1 cellular context compared by ENCODE assay signal in the genomic region with DNA sequence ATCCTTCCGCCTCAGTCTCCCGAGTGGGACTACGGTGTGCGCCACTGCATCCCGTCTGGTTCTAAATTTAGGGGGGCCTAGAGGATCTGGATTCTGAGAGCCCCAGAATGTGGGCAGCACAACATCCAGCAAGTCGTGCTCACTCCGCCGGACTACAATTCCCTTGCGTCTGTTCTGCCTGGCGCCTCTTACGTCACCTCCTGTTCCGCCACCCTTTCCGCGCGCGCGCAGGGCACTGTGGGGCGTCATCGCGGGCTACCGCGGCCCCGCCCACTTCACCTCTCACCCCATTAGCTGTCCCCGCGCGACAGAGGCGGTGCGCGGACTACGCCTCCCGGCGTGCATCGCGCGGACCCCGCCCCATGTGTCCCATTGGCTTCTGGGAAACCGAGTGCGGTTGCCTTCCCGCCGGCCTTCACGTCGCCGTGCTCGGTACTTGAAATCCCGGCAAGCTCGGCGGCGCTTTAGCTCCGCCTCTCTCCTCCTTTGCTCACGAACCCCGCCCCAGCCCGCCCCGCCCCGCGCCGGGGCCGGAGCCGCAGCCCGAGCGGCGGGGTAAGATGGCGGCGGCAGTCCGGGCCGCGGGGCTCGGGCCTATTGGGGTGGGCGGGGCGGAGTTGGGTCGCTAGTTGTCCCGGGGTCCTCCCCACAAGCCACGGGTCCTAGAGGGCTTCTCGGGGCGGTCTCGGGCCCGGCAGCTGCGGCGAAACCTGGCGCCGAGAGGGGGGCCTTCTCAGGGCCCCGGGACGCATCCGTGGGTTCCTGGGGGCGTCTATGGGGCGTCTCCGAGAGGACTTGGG.
TF ChIP-seq lines count a peak whose summit lies in the region.

A gene with protein sequence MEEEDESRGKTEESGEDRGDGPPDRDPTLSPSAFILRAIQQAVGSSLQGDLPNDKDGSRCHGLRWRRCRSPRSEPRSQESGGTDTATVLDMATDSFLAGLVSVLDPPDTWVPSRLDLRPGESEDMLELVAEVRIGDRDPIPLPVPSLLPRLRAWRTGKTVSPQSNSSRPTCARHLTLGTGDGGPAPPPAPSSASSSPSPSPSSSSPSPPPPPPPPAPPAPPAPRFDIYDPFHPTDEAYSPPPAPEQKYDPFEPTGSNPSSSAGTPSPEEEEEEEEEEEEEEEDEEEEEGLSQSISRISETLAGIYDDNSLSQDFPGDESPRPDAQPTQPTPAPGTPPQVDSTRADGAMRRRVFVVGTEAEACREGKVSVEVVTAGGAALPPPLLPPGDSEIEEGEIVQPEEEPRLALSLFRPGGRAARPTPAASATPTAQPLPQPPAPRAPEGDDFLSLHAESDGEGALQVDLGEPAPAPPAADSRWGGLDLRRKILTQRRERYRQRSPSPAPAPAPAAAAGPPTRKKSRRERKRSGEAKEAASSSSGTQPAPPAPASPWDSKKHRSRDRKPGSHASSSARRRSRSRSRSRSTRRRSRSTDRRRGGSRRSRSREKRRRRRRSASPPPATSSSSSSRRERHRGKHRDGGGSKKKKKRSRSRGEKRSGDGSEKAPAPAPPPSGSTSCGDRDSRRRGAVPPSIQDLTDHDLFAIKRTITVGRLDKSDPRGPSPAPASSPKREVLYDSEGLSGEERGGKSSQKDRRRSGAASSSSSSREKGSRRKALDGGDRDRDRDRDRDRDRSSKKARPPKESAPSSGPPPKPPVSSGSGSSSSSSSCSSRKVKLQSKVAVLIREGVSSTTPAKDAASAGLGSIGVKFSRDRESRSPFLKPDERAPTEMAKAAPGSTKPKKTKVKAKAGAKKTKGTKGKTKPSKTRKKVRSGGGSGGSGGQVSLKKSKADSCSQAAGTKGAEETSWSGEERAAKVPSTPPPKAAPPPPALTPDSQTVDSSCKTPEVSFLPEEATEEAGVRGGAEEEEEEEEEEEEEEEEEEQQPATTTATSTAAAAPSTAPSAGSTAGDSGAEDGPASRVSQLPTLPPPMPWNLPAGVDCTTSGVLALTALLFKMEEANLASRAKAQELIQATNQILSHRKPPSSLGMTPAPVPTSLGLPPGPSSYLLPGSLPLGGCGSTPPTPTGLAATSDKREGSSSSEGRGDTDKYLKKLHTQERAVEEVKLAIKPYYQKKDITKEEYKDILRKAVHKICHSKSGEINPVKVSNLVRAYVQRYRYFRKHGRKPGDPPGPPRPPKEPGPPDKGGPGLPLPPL (plus strand): TSS at position 522 of the 800 bp plus-strand sequence. CDS start 2,818 bp downstream, outside the sequence.

TF ChIP-seq in K562, 482 proteins besides CTCF, POLR2A, EP300 and RAD21 (continued from another document and continues in another):
- TF ChIP-seq, protein P1, sequence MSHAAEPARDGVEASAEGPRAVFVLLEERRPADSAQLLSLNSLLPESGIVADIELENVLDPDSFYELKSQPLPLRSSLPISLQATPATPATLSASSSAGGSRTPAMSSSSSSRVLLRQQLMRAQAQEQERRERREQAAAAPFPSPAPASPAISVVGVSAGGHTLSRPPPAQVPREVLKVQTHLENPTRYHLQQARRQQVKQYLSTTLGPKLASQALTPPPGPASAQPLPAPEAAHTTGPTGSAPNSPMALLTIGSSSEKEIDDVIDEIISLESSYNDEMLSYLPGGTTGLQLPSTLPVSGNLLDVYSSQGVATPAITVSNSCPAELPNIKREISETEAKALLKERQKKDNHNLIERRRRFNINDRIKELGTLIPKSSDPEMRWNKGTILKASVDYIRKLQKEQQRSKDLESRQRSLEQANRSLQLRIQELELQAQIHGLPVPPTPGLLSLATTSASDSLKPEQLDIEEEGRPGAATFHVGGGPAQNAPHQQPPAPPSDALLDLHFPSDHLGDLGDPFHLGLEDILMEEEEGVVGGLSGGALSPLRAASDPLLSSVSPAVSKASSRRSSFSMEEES (CRISPR knock-in tag; IDR thresholded peaks at IDR 0.05) = no peak
- TF ChIP-seq, protein P2, sequence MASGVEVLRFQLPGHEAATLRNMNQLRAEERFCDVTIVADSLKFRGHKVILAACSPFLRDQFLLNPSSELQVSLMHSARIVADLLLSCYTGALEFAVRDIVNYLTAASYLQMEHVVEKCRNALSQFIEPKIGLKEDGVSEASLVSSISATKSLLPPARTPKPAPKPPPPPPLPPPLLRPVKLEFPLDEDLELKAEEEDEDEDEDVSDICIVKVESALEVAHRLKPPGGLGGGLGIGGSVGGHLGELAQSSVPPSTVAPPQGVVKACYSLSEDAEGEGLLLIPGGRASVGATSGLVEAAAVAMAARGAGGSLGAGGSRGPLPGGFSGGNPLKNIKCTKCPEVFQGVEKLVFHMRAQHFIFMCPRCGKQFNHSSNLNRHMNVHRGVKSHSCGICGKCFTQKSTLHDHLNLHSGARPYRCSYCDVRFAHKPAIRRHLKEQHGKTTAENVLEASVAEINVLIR (CRISPR knock-in tag; IDR thresholded peaks at IDR 0.05) = peak; percentile 96
- TF ChIP-seq SMARCA5 (IDR thresholded peaks at IDR 0.05) = no peak
- TF ChIP-seq OTX1 (CRISPR knock-in tag; IDR thresholded peaks at IDR 0.05) = no peak
- no peak for TF ChIP-seq MCM5 (IDR thresholded peaks at IDR 0.05; ENCODE audit: low read depth)
- no peak for TF ChIP-seq ZNF785 (CRISPR knock-in tag; IDR thresholded peaks at IDR 0.05)
- no peak for TF ChIP-seq NFYB (IDR thresholded peaks at IDR 0.05; ENCODE audit: extremely low read depth, insufficient read length)
- peak; percentile 82; the same call in 1 of the 2 replicates for TF ChIP-seq ZNF583 (CRISPR knock-in tag; IDR thresholded peaks at IDR 0.05)
- TF ChIP-seq, protein P3, sequence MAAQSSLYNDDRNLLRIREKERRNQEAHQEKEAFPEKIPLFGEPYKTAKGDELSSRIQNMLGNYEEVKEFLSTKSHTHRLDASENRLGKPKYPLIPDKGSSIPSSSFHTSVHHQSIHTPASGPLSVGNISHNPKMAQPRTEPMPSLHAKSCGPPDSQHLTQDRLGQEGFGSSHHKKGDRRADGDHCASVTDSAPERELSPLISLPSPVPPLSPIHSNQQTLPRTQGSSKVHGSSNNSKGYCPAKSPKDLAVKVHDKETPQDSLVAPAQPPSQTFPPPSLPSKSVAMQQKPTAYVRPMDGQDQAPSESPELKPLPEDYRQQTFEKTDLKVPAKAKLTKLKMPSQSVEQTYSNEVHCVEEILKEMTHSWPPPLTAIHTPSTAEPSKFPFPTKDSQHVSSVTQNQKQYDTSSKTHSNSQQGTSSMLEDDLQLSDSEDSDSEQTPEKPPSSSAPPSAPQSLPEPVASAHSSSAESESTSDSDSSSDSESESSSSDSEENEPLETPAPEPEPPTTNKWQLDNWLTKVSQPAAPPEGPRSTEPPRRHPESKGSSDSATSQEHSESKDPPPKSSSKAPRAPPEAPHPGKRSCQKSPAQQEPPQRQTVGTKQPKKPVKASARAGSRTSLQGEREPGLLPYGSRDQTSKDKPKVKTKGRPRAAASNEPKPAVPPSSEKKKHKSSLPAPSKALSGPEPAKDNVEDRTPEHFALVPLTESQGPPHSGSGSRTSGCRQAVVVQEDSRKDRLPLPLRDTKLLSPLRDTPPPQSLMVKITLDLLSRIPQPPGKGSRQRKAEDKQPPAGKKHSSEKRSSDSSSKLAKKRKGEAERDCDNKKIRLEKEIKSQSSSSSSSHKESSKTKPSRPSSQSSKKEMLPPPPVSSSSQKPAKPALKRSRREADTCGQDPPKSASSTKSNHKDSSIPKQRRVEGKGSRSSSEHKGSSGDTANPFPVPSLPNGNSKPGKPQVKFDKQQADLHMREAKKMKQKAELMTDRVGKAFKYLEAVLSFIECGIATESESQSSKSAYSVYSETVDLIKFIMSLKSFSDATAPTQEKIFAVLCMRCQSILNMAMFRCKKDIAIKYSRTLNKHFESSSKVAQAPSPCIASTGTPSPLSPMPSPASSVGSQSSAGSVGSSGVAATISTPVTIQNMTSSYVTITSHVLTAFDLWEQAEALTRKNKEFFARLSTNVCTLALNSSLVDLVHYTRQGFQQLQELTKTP (IDR thresholded peaks at IDR 0.05; ENCODE audit: low read depth in 1 of 2, partially characterized antibody in 2 of 2) = peak in 1 of 2 experiments; percentile 98
- TF ChIP-seq BHLHE40 (IDR thresholded peaks at IDR 0.05; ENCODE audit: low read length) = peak; percentile 49; the same call in 1 of the 2 replicates
- no peak for TF ChIP-seq U2AF2 (optimal IDR thresholded peaks at IDR 0.05; ENCODE audit: low read depth, low read length)
- TF ChIP-seq, protein P4, sequence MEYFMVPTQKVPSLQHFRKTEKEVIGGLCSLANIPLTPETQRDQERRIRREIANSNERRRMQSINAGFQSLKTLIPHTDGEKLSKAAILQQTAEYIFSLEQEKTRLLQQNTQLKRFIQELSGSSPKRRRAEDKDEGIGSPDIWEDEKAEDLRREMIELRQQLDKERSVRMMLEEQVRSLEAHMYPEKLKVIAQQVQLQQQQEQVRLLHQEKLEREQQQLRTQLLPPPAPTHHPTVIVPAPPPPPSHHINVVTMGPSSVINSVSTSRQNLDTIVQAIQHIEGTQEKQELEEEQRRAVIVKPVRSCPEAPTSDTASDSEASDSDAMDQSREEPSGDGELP (CRISPR knock-in tag; IDR thresholded peaks at IDR 0.05; ENCODE audit: borderline replicate concordance) = peak; percentile 92
- TF ChIP-seq POLR2H (tag; IDR thresholded peaks at IDR 0.05; ENCODE audit: low read depth) = peak; percentile 60
- TF ChIP-seq, protein P5, sequence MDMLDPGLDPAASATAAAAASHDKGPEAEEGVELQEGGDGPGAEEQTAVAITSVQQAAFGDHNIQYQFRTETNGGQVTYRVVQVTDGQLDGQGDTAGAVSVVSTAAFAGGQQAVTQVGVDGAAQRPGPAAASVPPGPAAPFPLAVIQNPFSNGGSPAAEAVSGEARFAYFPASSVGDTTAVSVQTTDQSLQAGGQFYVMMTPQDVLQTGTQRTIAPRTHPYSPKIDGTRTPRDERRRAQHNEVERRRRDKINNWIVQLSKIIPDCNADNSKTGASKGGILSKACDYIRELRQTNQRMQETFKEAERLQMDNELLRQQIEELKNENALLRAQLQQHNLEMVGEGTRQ (CRISPR knock-in tag; IDR thresholded peaks at IDR 0.05) = peak; percentile 54; the same call in 1 of the 2 replicates
- TF ChIP-seq, protein P6, sequence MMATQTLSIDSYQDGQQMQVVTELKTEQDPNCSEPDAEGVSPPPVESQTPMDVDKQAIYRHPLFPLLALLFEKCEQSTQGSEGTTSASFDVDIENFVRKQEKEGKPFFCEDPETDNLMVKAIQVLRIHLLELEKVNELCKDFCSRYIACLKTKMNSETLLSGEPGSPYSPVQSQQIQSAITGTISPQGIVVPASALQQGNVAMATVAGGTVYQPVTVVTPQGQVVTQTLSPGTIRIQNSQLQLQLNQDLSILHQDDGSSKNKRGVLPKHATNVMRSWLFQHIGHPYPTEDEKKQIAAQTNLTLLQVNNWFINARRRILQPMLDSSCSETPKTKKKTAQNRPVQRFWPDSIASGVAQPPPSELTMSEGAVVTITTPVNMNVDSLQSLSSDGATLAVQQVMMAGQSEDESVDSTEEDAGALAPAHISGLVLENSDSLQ (IDR thresholded peaks at IDR 0.05) = peak; percentile 63
- TF ChIP-seq ZNF282 (CRISPR knock-in tag; IDR thresholded peaks at IDR 0.05) = no peak
- peak in 1 of 2 experiments; percentile 61; a peak in 2 of 4 replicates for TF ChIP-seq FOXK2 (conservative IDR thresholded peaks at IDR 0.05 in 1 of 2, IDR thresholded peaks at IDR 0.05 in 1 of 2; ENCODE audit: low read depth in 2 of 2)
- peak; percentile 63; the same call in 1 of the 2 replicates for TF ChIP-seq RNF2 (IDR thresholded peaks at IDR 0.05)
- TF ChIP-seq, protein P7, sequence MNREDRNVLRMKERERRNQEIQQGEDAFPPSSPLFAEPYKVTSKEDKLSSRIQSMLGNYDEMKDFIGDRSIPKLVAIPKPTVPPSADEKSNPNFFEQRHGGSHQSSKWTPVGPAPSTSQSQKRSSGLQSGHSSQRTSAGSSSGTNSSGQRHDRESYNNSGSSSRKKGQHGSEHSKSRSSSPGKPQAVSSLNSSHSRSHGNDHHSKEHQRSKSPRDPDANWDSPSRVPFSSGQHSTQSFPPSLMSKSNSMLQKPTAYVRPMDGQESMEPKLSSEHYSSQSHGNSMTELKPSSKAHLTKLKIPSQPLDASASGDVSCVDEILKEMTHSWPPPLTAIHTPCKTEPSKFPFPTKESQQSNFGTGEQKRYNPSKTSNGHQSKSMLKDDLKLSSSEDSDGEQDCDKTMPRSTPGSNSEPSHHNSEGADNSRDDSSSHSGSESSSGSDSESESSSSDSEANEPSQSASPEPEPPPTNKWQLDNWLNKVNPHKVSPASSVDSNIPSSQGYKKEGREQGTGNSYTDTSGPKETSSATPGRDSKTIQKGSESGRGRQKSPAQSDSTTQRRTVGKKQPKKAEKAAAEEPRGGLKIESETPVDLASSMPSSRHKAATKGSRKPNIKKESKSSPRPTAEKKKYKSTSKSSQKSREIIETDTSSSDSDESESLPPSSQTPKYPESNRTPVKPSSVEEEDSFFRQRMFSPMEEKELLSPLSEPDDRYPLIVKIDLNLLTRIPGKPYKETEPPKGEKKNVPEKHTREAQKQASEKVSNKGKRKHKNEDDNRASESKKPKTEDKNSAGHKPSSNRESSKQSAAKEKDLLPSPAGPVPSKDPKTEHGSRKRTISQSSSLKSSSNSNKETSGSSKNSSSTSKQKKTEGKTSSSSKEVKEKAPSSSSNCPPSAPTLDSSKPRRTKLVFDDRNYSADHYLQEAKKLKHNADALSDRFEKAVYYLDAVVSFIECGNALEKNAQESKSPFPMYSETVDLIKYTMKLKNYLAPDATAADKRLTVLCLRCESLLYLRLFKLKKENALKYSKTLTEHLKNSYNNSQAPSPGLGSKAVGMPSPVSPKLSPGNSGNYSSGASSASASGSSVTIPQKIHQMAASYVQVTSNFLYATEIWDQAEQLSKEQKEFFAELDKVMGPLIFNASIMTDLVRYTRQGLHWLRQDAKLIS (CRISPR knock-in tag; IDR thresholded peaks at IDR 0.05) = peak; percentile 36; the same call in 1 of the 2 replicates
- TF ChIP-seq HNRNPLL (IDR thresholded peaks at IDR 0.05; ENCODE audit: low read depth, low read length, poor library complexity, severe bottlenecking) = peak; percentile 68
- TF ChIP-seq SETDB1 (IDR thresholded peaks at IDR 0.05; ENCODE audit: low read length) = peak; percentile 67
- TF ChIP-seq SNRNP70 (optimal IDR thresholded peaks at IDR 0.05; ENCODE audit: low read depth, low read length) = no peak
- TF ChIP-seq, protein P8, sequence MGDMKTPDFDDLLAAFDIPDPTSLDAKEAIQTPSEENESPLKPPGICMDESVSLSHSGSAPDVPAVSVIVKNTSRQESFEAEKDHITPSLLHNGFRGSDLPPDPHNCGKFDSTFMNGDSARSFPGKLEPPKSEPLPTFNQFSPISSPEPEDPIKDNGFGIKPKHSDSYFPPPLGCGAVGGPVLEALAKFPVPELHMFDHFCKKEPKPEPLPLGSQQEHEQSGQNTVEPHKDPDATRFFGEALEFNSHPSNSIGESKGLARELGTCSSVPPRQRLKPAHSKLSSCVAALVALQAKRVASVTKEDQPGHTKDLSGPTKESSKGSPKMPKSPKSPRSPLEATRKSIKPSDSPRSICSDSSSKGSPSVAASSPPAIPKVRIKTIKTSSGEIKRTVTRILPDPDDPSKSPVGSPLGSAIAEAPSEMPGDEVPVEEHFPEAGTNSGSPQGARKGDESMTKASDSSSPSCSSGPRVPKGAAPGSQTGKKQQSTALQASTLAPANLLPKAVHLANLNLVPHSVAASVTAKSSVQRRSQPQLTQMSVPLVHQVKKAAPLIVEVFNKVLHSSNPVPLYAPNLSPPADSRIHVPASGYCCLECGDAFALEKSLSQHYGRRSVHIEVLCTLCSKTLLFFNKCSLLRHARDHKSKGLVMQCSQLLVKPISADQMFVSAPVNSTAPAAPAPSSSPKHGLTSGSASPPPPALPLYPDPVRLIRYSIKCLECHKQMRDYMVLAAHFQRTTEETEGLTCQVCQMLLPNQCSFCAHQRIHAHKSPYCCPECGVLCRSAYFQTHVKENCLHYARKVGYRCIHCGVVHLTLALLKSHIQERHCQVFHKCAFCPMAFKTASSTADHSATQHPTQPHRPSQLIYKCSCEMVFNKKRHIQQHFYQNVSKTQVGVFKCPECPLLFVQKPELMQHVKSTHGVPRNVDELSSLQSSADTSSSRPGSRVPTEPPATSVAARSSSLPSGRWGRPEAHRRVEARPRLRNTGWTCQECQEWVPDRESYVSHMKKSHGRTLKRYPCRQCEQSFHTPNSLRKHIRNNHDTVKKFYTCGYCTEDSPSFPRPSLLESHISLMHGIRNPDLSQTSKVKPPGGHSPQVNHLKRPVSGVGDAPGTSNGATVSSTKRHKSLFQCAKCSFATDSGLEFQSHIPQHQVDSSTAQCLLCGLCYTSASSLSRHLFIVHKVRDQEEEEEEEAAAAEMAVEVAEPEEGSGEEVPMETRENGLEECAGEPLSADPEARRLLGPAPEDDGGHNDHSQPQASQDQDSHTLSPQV (IDR thresholded peaks at IDR 0.05) = peak; percentile 81
- no peak for TF ChIP-seq HOXB6 (CRISPR knock-in tag; IDR thresholded peaks at IDR 0.05; ENCODE audit: borderline replicate concordance)
